Comparison of ENCODE assay signal across 2 cellular contexts in genomic region chr15:25829075-25829474, GRCh38.
A peak's percentile ranks its signal among the peaks of the same experiment; 100 is the strongest.
TF ChIP-seq lines count a peak whose summit lies in the region.

No MANE protein-coding gene starts in this region.

TF ChIP-seq in HepG2, 621 proteins besides CTCF, POLR2A, EP300 and RAD21:
- TF ChIP-seq NFATC3 (CRISPR knock-in tag; IDR thresholded peaks at IDR 0.05): no peak
- TF ChIP-seq FLYWCH1 (CRISPR knock-in tag; IDR thresholded peaks at IDR 0.05): no peak
- TF ChIP-seq MXD1 (CRISPR knock-in tag; IDR thresholded peaks at IDR 0.05): no peak
- TF ChIP-seq ZNF138 (CRISPR knock-in tag; IDR thresholded peaks at IDR 0.05; ENCODE audit: low read depth): no peak
- peak; percentile 22; the same call in 1 of the 2 replicates for TF ChIP-seq ATF7 (IDR thresholded peaks at IDR 0.05)
- no peak for TF ChIP-seq ATF7 (CRISPR knock-in tag; IDR thresholded peaks at IDR 0.05)
- TF ChIP-seq CREB1 (IDR thresholded peaks at IDR 0.05): peak; percentile 38; the same call in 1 of the 2 replicates
- no peak for TF ChIP-seq CREB1 (CRISPR knock-in tag; IDR thresholded peaks at IDR 0.05)
- TF ChIP-seq HMG20B (CRISPR knock-in tag; conservative IDR thresholded peaks at IDR 0.05): no peak

TF ChIP-seq in H1, 55 proteins besides CTCF, POLR2A, EP300 and RAD21:
- TF ChIP-seq TAF7 (optimal IDR thresholded peaks at IDR 0.05; ENCODE audit: borderline replicate concordance, low read depth, low read length): no peak
- no peak for TF ChIP-seq CHD7 (IDR thresholded peaks at IDR 0.05; ENCODE audit: insufficient replicate concordance, low read length)
- TF ChIP-seq JUND (IDR thresholded peaks at IDR 0.05; ENCODE audit: low read length): 0 out of 2 replicates have a peak, but pooled peaks have one; percentile 43
- TF ChIP-seq POLR2AphosphoS5 (IDR thresholded peaks at IDR 0.05; ENCODE audit: low read depth, low read length): no peak
- TF ChIP-seq MAX (IDR thresholded peaks at IDR 0.05): no peak
- TF ChIP-seq ASH2L (IDR thresholded peaks at IDR 0.05; ENCODE audit: low read length): no peak
- TF ChIP-seq ATF2 (IDR thresholded peaks at IDR 0.05; ENCODE audit: low read length): no peak
- no peak for TF ChIP-seq SIX5 (IDR thresholded peaks at IDR 0.05; ENCODE audit: low read depth, low read length)
